16 cellular contexts compared by ENCODE assay signal in genomic region chr3:48982686-48983085, GRCh38. TPM values are rescaled to one million over a fixed set of nuclear protein-coding genes. Genes with fewer than 3 reads are reported as not detected.
DNase-seq lines count a peak whose midpoint lies in the region; ATAC-seq, FAIRE-seq and TF ChIP-seq lines count a peak whose summit lies in the region.
"Had no signal": no experiment of that assay in that cellular context is flagged by ENCODE, and none has a peak within 500 bp of the region (broad histone marks: within the 10 kb centered on the region; RNA-seq: fewer than 3 reads in every experiment).

No MANE protein-coding gene starts in this region.

- H3K27me3 Mint-ChIP-seq in activated naive CD8-positive, alpha-beta T cell treated with anti-CD3 and anti-CD28 coated beads for 36 hours: no peaks in the 10 kb centered on the region
- no peaks in the 10 kb centered on the region for H3K27me3 Mint-ChIP-seq in activated naive CD8-positive, alpha-beta T cell treated with anti-CD3 and anti-CD28 coated beads, Interleukin-2, amount 50 U/mL, for 24 hours
- H3K27me3 Mint-ChIP-seq in nephron progenitor cell (ENCODE audit: low read depth, poor library complexity) (peaks cover 1% of the 10 kb centered on the region), HFFc6 (ENCODE audit: insufficient read depth) (peaks cover 4% of the 10 kb centered on the region)

- peaks cover 10% of the 10 kb centered on the region for H3K4me1 Mint-ChIP-seq in activated naive CD8-positive, alpha-beta T cell treated with anti-CD3 and anti-CD28 coated beads for 36 hours
- peaks cover 2% of the 10 kb centered on the region for H3K4me1 Mint-ChIP-seq in activated naive CD8-positive, alpha-beta T cell treated with anti-CD3 and anti-CD28 coated beads, Interleukin-2, amount 50 U/mL, for 24 hours
- H3K4me1 Mint-ChIP-seq in nephron progenitor cell (peaks cover under 1% of the 10 kb centered on the region), HFFc6 (ENCODE audit: low read depth) (peaks cover 10% of the 10 kb centered on the region)

- no peak for DNase-seq in activated naive CD8-positive, alpha-beta T cell treated with anti-CD3 and anti-CD28 coated beads for 36 hours
- no peak for DNase-seq in activated naive CD8-positive, alpha-beta T cell treated with anti-CD3 and anti-CD28 coated beads, Interleukin-2, amount 50 U/mL, for 24 hours
- DNase-seq in bronchial epithelial cell (ENCODE audit: low read depth) (no peak), nephron progenitor cell (no peak), NCI-H524 treated with DMSO at 0.1 percent for 48 hours (lab: John Stamatoyannopoulos, UW) (no peak), 8988T (no peak), HFFc6 (no peak)
- DNase-seq: GOT3; Karpas-422; NCI-H1417; NCI-H1694 treated with DMSO at 0.1 percent for 48 hours; NCI-H2107; NK-92 treated with Interleukin-12 subunit alpha and Interleukin-12 subunit beta, amount 100 ng/mL, for 24 hours had no signal

- peaks cover 24% of the 10 kb centered on the region for H3K36me3 ChIP-seq in bronchial epithelial cell (ENCODE audit: control insufficient read depth, insufficient read depth, low read length)

- TF ChIP-seq CTCF in bronchial epithelial cell (IDR thresholded peaks at IDR 0.05; ENCODE audit: insufficient read depth, low read length, severe bottlenecking) (no peak), nephron progenitor cell (IDR thresholded peaks at IDR 0.05) (no peak), HFFc6 (IDR thresholded peaks at IDR 0.05) (no peak)

- H3K27me3 ChIP-seq in bronchial epithelial cell (ENCODE audit: control insufficient read depth, insufficient read depth, low read length): no peaks in the 10 kb centered on the region

- no peak for ATAC-seq in activated naive CD8-positive, alpha-beta T cell treated with anti-CD3 and anti-CD28 coated beads, Interleukin-2, amount 50 U/mL, for 24 hours
- ATAC-seq: Panc1, SK-N-SH treated with all-trans-retinoic acid at 6 μM for 48 hours had no signal

- no peaks in the 10 kb centered on the region for H3K9me3 Mint-ChIP-seq in activated naive CD8-positive, alpha-beta T cell treated with anti-CD3 and anti-CD28 coated beads for 36 hours
- no peaks in the 10 kb centered on the region for H3K9me3 Mint-ChIP-seq in activated naive CD8-positive, alpha-beta T cell treated with anti-CD3 and anti-CD28 coated beads, Interleukin-2, amount 50 U/mL, for 24 hours
- H3K9me3 Mint-ChIP-seq in nephron progenitor cell (no peaks in the 10 kb centered on the region), HFFc6 (no peaks in the 10 kb centered on the region)

- H3K36me3 Mint-ChIP-seq in activated naive CD8-positive, alpha-beta T cell treated with anti-CD3 and anti-CD28 coated beads for 36 hours: peaks cover 7% of the 10 kb centered on the region
- peaks cover 38% of the 10 kb centered on the region for H3K36me3 Mint-ChIP-seq in activated naive CD8-positive, alpha-beta T cell treated with anti-CD3 and anti-CD28 coated beads, Interleukin-2, amount 50 U/mL, for 24 hours (ENCODE audit: low read depth)
- H3K36me3 Mint-ChIP-seq in nephron progenitor cell (ENCODE audit: low read depth) (peaks cover 40% of the 10 kb centered on the region), HFFc6 (ENCODE audit: low read depth) (no peaks in the 10 kb centered on the region)

- peak; percentile 13 for FAIRE-seq in bronchial epithelial cell (lab: Jason Lieb, UNC)
- FAIRE-seq: GM12892 had no signal

- H3K27ac Mint-ChIP-seq in activated naive CD8-positive, alpha-beta T cell treated with anti-CD3 and anti-CD28 coated beads for 36 hours: peak overlapping the region; percentile 18
- H3K27ac Mint-ChIP-seq in activated naive CD8-positive, alpha-beta T cell treated with anti-CD3 and anti-CD28 coated beads, Interleukin-2, amount 50 U/mL, for 24 hours: no peak overlapping the region
- peak overlapping the region; percentile 35 for H3K27ac Mint-ChIP-seq in nephron progenitor cell
- no peak overlapping the region for H3K27ac Mint-ChIP-seq in HFFc6

- H3K4me3 ChIP-seq in bronchial epithelial cell (ENCODE audit: low read depth, low read length): no peak overlapping the region

- no peak overlapping the region for H3K4me3 Mint-ChIP-seq in activated naive CD8-positive, alpha-beta T cell treated with anti-CD3 and anti-CD28 coated beads for 36 hours
- H3K4me3 Mint-ChIP-seq in activated naive CD8-positive, alpha-beta T cell treated with anti-CD3 and anti-CD28 coated beads, Interleukin-2, amount 50 U/mL, for 24 hours: no peak overlapping the region
- H3K4me3 Mint-ChIP-seq in nephron progenitor cell: no peak overlapping the region
- H3K4me3 Mint-ChIP-seq in HFFc6: no peak overlapping the region

RNA-seq across cellular contexts. Expression of gene P4HTM, which starts 7.4 kb away (rescaled TPM):
- 10 to 100 TPM; 20.7 TPM for total RNA-seq in activated naive CD8-positive, alpha-beta T cell treated with anti-CD3 and anti-CD28 coated beads for 36 hours
- 15.8 and 28.7 TPM in 2 replicates for total RNA-seq in bronchial epithelial cell
- total RNA-seq in HFFc6 (2021; fragmentation: NEBNext Ultra II Directional; extraction: Animal tissue kit (Norgen Biotek cat#: 25700)): 10 to 100 TPM; 29.1 to 41.4 (median 31.6) TPM

RNA-seq across cellular contexts. Expression of gene WDR6, which starts 24.5 kb away (rescaled TPM):
- total RNA-seq in activated naive CD8-positive, alpha-beta T cell treated with anti-CD3 and anti-CD28 coated beads for 36 hours: 100 to 1,000 TPM; 135 to 140 TPM
- total RNA-seq in bronchial epithelial cell: 31.5 and 61.1 TPM in 2 replicates
- 100 to 1,000 TPM; 107 to 123 (median 115) TPM for total RNA-seq in HFFc6 (2021; fragmentation: NEBNext Ultra II Directional; extraction: Animal tissue kit (Norgen Biotek cat#: 25700))

RNA-seq across cellular contexts. Expression of gene DALRD3, which starts 35.7 kb away (rescaled TPM):
- 10 to 100 TPM; 22.3 to 24.7 TPM for total RNA-seq in activated naive CD8-positive, alpha-beta T cell treated with anti-CD3 and anti-CD28 coated beads for 36 hours
- 34.2 and 44.0 TPM in 2 replicates for total RNA-seq in bronchial epithelial cell
- 10 to 100 TPM; 25.3 to 33.9 (median 29.5) TPM for total RNA-seq in HFFc6 (2021; fragmentation: NEBNext Ultra II Directional; extraction: Animal tissue kit (Norgen Biotek cat#: 25700))

RNA-seq across cellular contexts. Expression of gene NDUFAF3, which starts 39.2 kb away (rescaled TPM):
- 10 to 100 TPM; 82.0 to 82.5 TPM for total RNA-seq in activated naive CD8-positive, alpha-beta T cell treated with anti-CD3 and anti-CD28 coated beads for 36 hours
- 36.3 and 58.9 TPM in 2 replicates for total RNA-seq in bronchial epithelial cell
- 100 to 1,000 TPM; 129 to 164 (median 153) TPM for total RNA-seq in HFFc6 (2021; fragmentation: NEBNext Ultra II Directional; extraction: Animal tissue kit (Norgen Biotek cat#: 25700))

RNA-seq across cellular contexts. Expression of gene IMPDH2, which starts 46.5 kb away (rescaled TPM):
- 100 to 1,000 TPM; 532 to 549 TPM for total RNA-seq in activated naive CD8-positive, alpha-beta T cell treated with anti-CD3 and anti-CD28 coated beads for 36 hours
- 270 and 478 TPM in 2 replicates for total RNA-seq in bronchial epithelial cell
- total RNA-seq in HFFc6 (2021; fragmentation: NEBNext Ultra II Directional; extraction: Animal tissue kit (Norgen Biotek cat#: 25700)): 100 to 1,000 TPM; 195 to 228 (median 202) TPM

Comparison
In these comparisons a context has a peak if more than half of its experiments do, and no peak if none do; other contexts are left out.
1. H3K27ac Mint-ChIP-seq: peak in activated naive CD8-positive, alpha-beta T cell treated with anti-CD3 and anti-CD28 coated beads for 36 hours (single experiment) and nephron progenitor cell (single experiment); none in activated naive CD8-positive, alpha-beta T cell treated with anti-CD3 and anti-CD28 coated beads, Interleukin-2, amount 50 U/mL, for 24 hours (single experiment) and HFFc6 (single experiment).